8 cellular contexts compared by ENCODE assay signal in genomic region chr2:218216674-218217365, GRCh38. TPM values are rescaled to one million over a fixed set of nuclear protein-coding genes. Genes with fewer than 3 reads are reported as not detected.
DNase-seq lines count a peak whose midpoint lies in the region; ATAC-seq and TF ChIP-seq lines count a peak whose summit lies in the region.

Gene ARPC2 (plus strand): TSS chr2:218217189. CDS start chr2:218217471, 282 bp downstream.

- peaks cover under 1% of the 10 kb centered on the region for H3K27me3 ChIP-seq in IMR-90 (ENCODE audit: control insufficient read depth, insufficient read depth, low read length)

- H2BK5ac ChIP-seq in IMR-90 (ENCODE audit: low read depth, low read length, poor library complexity, severe bottlenecking) = peak within 1 kb of the TSS; percentile 88

- ATAC-seq in GM21528 (IDR thresholded peaks at IDR 0.05; ENCODE audit: low FRiP score, unreplicated experiment) (peak; percentile 71), IMR-90 (ENCODE audit: low read depth) (peak; percentile 86)

- H3K18ac ChIP-seq in IMR-90 (ENCODE audit: low read depth, low read length) = peak within 1 kb of the TSS; percentile 38

- POLR2A ChIA-PET in IMR-90 (lab: Charles Lee; ENCODE audit: unreplicated experiment) = interaction anchor here (0.6 to 1.2 kb wide), 4 partner anchors 12 to 67 kb away, joined by 3 to 6 read pairs (median 4); no protein-coding TSS in a partner anchor

- H3K4me2 ChIP-seq in IMR-90 (ENCODE audit: low read depth, low read length) = peak within 1 kb of the TSS; percentile 99

- H3K9me3 ChIP-seq in IMR-90 (ENCODE audit: control insufficient read depth, insufficient read depth, low read length) = no peaks in the 10 kb centered on the region

- H3K79me1 ChIP-seq in IMR-90 (ENCODE audit: low read depth in 1 of 2, low read length in 2 of 2) = peaks cover 0 to 20% of the 10 kb centered on the region in 2 experiments; a peak in 2 of 4 replicates

- peaks cover 12% of the 10 kb centered on the region for H3K4me1 ChIP-seq in IMR-90 (ENCODE audit: control insufficient read depth, insufficient read depth, low read length)

- H4K8ac ChIP-seq in IMR-90 (ENCODE audit: low read depth in 2 of 2, low read length in 2 of 2) = peak within 1 kb of the TSS; percentile 83 to 93

- peak within 1 kb of the TSS; percentile 90 for H3K56ac ChIP-seq in IMR-90 (ENCODE audit: extremely low read depth, insufficient read depth, low read length)

- H4K5ac ChIP-seq in IMR-90 (ENCODE audit: low read depth, low read length) = peak within 1 kb of the TSS; percentile 62

- peak within 1 kb of the TSS; percentile 94 for H3K4ac ChIP-seq in IMR-90 (ENCODE audit: low read depth, low read length)

- in situ Hi-C loops in IMR-90 (cut with MboI; ENCODE audit: low sequenced_read_pairs) = no loop called here

- no TSS peak for BruUV-seq in IMR-90 (replicated peaks; lab: Mats Ljungman, UMichigan)

- H2AK9ac ChIP-seq in IMR-90 (replicated peaks; ENCODE audit: low read depth, low read length, poor library complexity) = peak within 1 kb of the TSS; percentile 98

- H3K14ac ChIP-seq in IMR-90 (replicated peaks; ENCODE audit: low read depth, low read length) = peak within 1 kb of the TSS; percentile 94

- no peak for TF ChIP-seq RAD21 in IMR-90 (IDR thresholded peaks at IDR 0.05; ENCODE audit: low read length)

- H2BK15ac ChIP-seq in IMR-90 (ENCODE audit: low read depth, low read length) = peak within 1 kb of the TSS; percentile 13; the same call in 1 of the 3 replicates

- H3K9me1 ChIP-seq in IMR-90 (ENCODE audit: insufficient read depth, low read length) = peaks cover 7% of the 10 kb centered on the region

- TF ChIP-seq CTCF in IMR-90 (conservative IDR thresholded peaks at IDR 0.05; ENCODE audit: low read depth, low read length) (no peak), epithelial cell of esophagus (IDR thresholded peaks at IDR 0.05; ENCODE audit: insufficient read depth, low read depth, low read length, missing control alignments) (no peak)

- 2% methylated on average over 11 of the region's 60 CpGs; no CpG with 5 or more reads in 1 of the 2 experiments for WGBS in IMR-90 (ENCODE audit: extremely low coverage in 2 of 2, insufficient read length in 1 of 2), 2 experiments

- H3K36me3 ChIP-seq in IMR-90 (ENCODE audit: control insufficient read depth, insufficient read depth, low read length) = no peaks in the 10 kb centered on the region

- peak within 1 kb of the TSS; percentile 87 for H3K27ac ChIP-seq in IMR-90 (ENCODE audit: insufficient read depth, low read length)

- intact Hi-C loops in IMR-90 (cut with micrococcal nuclease) = no loop called here

- H3K4me3 ChIP-seq in IMR-90 (ENCODE audit: insufficient read depth, low read depth, low read length) = peak within 1 kb of the TSS; percentile 97
- peak within 1 kb of the TSS; percentile 99 for H3K4me3 ChIP-seq in epithelial cell of esophagus (ENCODE audit: low read length)

- peak within 1 kb of the TSS; percentile 91 for H3K23ac ChIP-seq in IMR-90 (ENCODE audit: low read depth, low read length)

- H2BK20ac ChIP-seq in IMR-90 (ENCODE audit: low read depth, low read length) = no peak within 1 kb of the TSS

- H3K9ac ChIP-seq in IMR-90 (ENCODE audit: low read depth, low read length) = peak within 1 kb of the TSS; percentile 94

- TF ChIP-seq POLR2A in IMR-90 (IDR thresholded peaks at IDR 0.05; ENCODE audit: low read depth, low read length) = peak; percentile 89

- H2AFZ ChIP-seq in IMR-90 (replicated peaks; ENCODE audit: low read length, poor library complexity) = peak within 1 kb of the TSS; percentile 98

- dilution Hi-C loops in IMR-90 (cut with HindIII; ENCODE audit: low sequenced_read_pairs, unreplicated experiment) = no loop called here

- H2BK120ac ChIP-seq in IMR-90 (ENCODE audit: low read depth, low read length) = peak within 1 kb of the TSS; percentile 56

- H4K91ac ChIP-seq in IMR-90 (ENCODE audit: insufficient read depth, low read depth, low read length) = peak within 1 kb of the TSS; percentile 89

- peaks cover 43% of the 10 kb centered on the region for H4K20me1 ChIP-seq in IMR-90 (ENCODE audit: insufficient read depth, low read length)

- CTCF ChIA-PET in IMR-90 (lab: Yijun Ruan, JAX) = interaction anchor here (1.0 kb wide), 1 partner anchor 31 kb away, joined by 3 read pairs; no protein-coding TSS in a partner anchor

- DNase-seq in DMS 273 (lab: John Stamatoyannopoulos, UW; ENCODE audit: unreplicated experiment) = peak; percentile 98
- DNase-seq in IMR-90 = peak; percentile 97
- DNase-seq in OCI-M2 (lab: John Stamatoyannopoulos, UW; ENCODE audit: unreplicated experiment) = peak; percentile 68
- DNase-seq in activated T-cell treated with anti-CD3 and anti-CD28 coated beads for 4 hours = peak; percentile 91
- peak; percentile 95 for DNase-seq in epithelial cell of esophagus (ENCODE audit: low read depth)
- DNase-seq in middle frontal gyrus (ENCODE audit: extremely low spot score, low spot score) = peak; percentile 89
- peak; percentile 90 to 93 for DNase-seq in stimulated activated CD8-positive, alpha-beta memory T cell treated with anti-CD3 and anti-CD28 coated beads, Interleukin-2, amount 100 ng/mL, for 1 hour (ENCODE audit: low read depth in 2 of 2)

- H2AK5ac ChIP-seq in IMR-90 (ENCODE audit: low read depth, low read length) = peak within 1 kb of the TSS; percentile 88

TF ChIP-seq in IMR-90, 13 proteins besides CTCF, POLR2A, EP300 and RAD21:
- TF ChIP-seq ELK1 (IDR thresholded peaks at IDR 0.05; ENCODE audit: borderline replicate concordance, low read depth, low read length) (0 out of 2 replicates have a peak, but pooled peaks have one; percentile 62), CHD1 (IDR thresholded peaks at IDR 0.05; ENCODE audit: low read depth, low read length) (peak; percentile 46; the same call in 1 of the 2 replicates), MAZ (IDR thresholded peaks at IDR 0.05; ENCODE audit: borderline replicate concordance, low read depth, low read length) (peak; percentile 71; the same call in 1 of the 2 replicates), RFX5 (IDR thresholded peaks at IDR 0.05; ENCODE audit: low read depth, low read length) (no peak), FOS (IDR thresholded peaks at IDR 0.05; ENCODE audit: low read depth, low read length) (peak; percentile 7; the same call in 1 of the 2 replicates), NFE2L2 (IDR thresholded peaks at IDR 0.05; ENCODE audit: low read depth, low read length) (0 out of 2 replicates have a peak, but pooled peaks have one; percentile 2), CEBPB (IDR thresholded peaks at IDR 0.05; ENCODE audit: low read depth, low read length) (peak; percentile 52), RCOR1 (IDR thresholded peaks at IDR 0.05; ENCODE audit: insufficient replicate concordance, low read length) (no peak), MXI1 (IDR thresholded peaks at IDR 0.05; ENCODE audit: borderline replicate concordance, low read depth, low read length) (peak; percentile 69)

RNA-seq across cellular contexts. Expression of gene ARPC2, which starts in this region (rescaled TPM):
- 635 and 696 TPM in 2 replicates for total RNA-seq in IMR-90 (2012; rRNA removed)
- polyA plus RNA-seq in IMR-90 (2012; rRNA removed) = 544 and 561 TPM in 2 replicates
- 259 and 280 TPM in 2 replicates for polyA plus RNA-seq in IMR-90 (2012; cell fraction: cytosol; rRNA removed)
- polyA plus RNA-seq in IMR-90 (2012; cell fraction: nucleus; rRNA removed; ENCODE audit: low replicate concordance) = 120 and 334 TPM in 2 replicates

Comparison
In these comparisons a context has a peak if more than half of its experiments do, and no peak if none do; other contexts are left out.
1. Peak in every context shown above with its lines: DNase-seq, ATAC-seq, H3K4me3 ChIP-seq and H3K27ac ChIP-seq.